ENCODE assay signal across 7 cellular contexts in the genomic region with DNA sequence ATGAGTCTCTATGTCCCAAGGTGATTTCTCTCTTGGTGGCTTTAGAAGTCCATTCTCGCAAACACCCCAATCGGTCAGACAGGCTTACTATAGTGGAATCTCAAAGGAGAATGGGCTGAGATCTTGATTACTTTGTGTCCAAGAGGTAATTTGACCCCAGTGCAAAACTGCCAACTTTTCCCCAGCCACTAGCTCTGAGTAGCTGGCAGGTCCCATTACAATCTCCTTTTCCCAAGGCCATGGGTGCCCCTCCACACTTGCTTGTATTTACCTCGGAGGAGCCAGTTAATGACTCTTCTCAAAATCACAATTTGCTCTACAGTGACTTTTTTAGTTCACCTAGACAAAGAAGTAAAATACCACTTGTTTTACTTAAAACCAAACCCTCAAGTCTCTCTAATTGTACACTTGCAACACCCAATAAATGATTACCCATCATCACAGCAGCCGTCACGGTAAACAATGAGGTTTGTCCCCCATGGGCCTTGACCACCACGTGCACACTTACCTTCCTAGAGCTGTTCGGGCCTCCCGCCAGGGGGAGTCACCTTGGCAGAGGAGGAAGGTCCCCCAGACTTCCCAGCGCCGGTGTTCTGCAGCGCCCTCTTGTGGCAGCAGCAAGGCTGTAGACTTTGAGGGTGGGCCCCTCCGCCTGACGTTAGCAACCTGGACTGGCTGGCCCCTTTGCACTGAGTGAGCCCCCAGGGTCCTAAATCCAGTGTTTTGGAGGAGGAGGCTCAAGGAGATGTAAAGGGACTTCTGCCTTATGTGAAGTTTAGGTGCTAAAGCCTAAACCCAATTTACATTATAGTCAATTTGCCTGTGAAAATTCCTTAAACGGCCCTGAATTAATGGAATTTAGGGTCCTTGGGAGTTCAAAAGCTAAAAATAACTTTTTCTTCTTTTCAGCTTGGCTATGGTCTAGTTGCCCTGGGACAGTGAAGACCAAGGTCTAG. TPM values are rescaled to one million over a fixed set of nuclear protein-coding genes. Genes with fewer than 3 reads are reported as not detected.
DNase-seq lines count a peak whose midpoint lies in the region; ATAC-seq, FAIRE-seq and TF ChIP-seq lines count a peak whose summit lies in the region.

No MANE protein-coding gene starts in this region.

- POLR2A ChIA-PET in T-cell (lab: Charles Lee): interaction anchor here in 1 of 2 donors (0.7 kb wide), 1 partner anchor 24 kb away, joined by 3 read pairs; no protein-coding TSS in a partner anchor

- H3K27me3 Mint-ChIP-seq in T-cell: peaks cover 4 to 16% of the 10 kb centered on the region in 2 donors
- H3K27me3 Mint-ChIP-seq in activated naive CD8-positive, alpha-beta T cell treated with anti-CD3 and anti-CD28 coated beads, Interleukin-2, amount 50 U/mL, for 24 hours: peaks cover under 1% of the 10 kb centered on the region

- TF ChIP-seq POLR2A in GM12892 (IDR thresholded peaks at IDR 0.05; ENCODE audit: low read depth, low read length): no peak

- H3K36me3 ChIP-seq in kidney (ENCODE audit: control insufficient read depth in 1 of 2, insufficient read depth in 2 of 2, low read length in 2 of 2): no peaks in the 10 kb centered on the region

- H3K9ac ChIP-seq in kidney (ENCODE audit: low read length in 2 of 2): no peak overlapping the region

- intact Hi-C loops in kidney (cut with DNase I): no loop called here

- peak; percentile 54 for TF ChIP-seq CTCF in kidney (IDR thresholded peaks at IDR 0.05; ENCODE audit: borderline replicate concordance, extremely low read depth, insufficient read depth)

- no peaks in the 10 kb centered on the region for H3K9me3 ChIP-seq in kidney (ENCODE audit: control insufficient read depth in 1 of 2, low read length in 2 of 2)

- ATAC-seq in T-cell (replicated peaks in 1 of 4) (peak; percentile 75 to 98 (median 84)), GM21515 (IDR thresholded peaks at IDR 0.05; ENCODE audit: unreplicated experiment) (no peak)
- peak; percentile 94 for ATAC-seq in activated naive CD8-positive, alpha-beta T cell treated with anti-CD3 and anti-CD28 coated beads, Interleukin-2, amount 50 U/mL, for 24 hours

- H3K27ac Mint-ChIP-seq in T-cell: peak overlapping the region; percentile 34 to 52
- no peak overlapping the region for H3K27ac Mint-ChIP-seq in activated naive CD8-positive, alpha-beta T cell treated with anti-CD3 and anti-CD28 coated beads, Interleukin-2, amount 50 U/mL, for 24 hours

- no peak overlapping the region for H3K4me3 ChIP-seq in kidney (ENCODE audit: low read length in 2 of 2)

- CTCF ChIA-PET in T-cell (lab: Charles Lee): interaction anchor here (0.5 to 3.9 kb wide), 9 partner anchors 9 to 704 kb away, joined by 3 to 13 read pairs (median 4); partner anchors contain the start of gene HDAC11 (in 1 of the 2)

- peak; percentile 63 for FAIRE-seq in GM12892 (lab: Jason Lieb, UNC)
- no peak for FAIRE-seq in kidney (lab: Jason Lieb, UNC)

- peaks cover 0 to 3% of the 10 kb centered on the region in 2 donors for H3K4me1 ChIP-seq in kidney (ENCODE audit: control insufficient read depth in 1 of 2, insufficient read depth in 1 of 2, low read depth in 1 of 2, low read length in 2 of 2)

- no peak overlapping the region for H3K27ac ChIP-seq in kidney (ENCODE audit: low read depth in 2 of 2, low read length in 2 of 2)

- peak; percentile 42 for DNase-seq in GM12892 (ENCODE audit: insufficient read length)
- peak; percentile 86 for DNase-seq in HuH-7.5 (ENCODE audit: low spot score)
- peak; percentile 34 to 80 (median 68) for DNase-seq in T-cell
- DNase-seq in activated naive CD8-positive, alpha-beta T cell treated with anti-CD3 and anti-CD28 coated beads, Interleukin-2, amount 50 U/mL, for 24 hours: peak; percentile 85
- DNase-seq in kidney: peak; percentile 77
- DNase-seq in stimulated activated CD8-positive, alpha-beta memory T cell treated with anti-CD3 and anti-CD28 coated beads, Interleukin-15, amount 100 ng/mL, for 1 hour (ENCODE audit: low read depth): peak; percentile 55

- H3K9me3 Mint-ChIP-seq in T-cell: no peaks in the 10 kb centered on the region
- no peaks in the 10 kb centered on the region for H3K9me3 Mint-ChIP-seq in activated naive CD8-positive, alpha-beta T cell treated with anti-CD3 and anti-CD28 coated beads, Interleukin-2, amount 50 U/mL, for 24 hours

- no peaks in the 10 kb centered on the region for H3K36me3 Mint-ChIP-seq in T-cell
- H3K36me3 Mint-ChIP-seq in activated naive CD8-positive, alpha-beta T cell treated with anti-CD3 and anti-CD28 coated beads, Interleukin-2, amount 50 U/mL, for 24 hours (ENCODE audit: low read depth): no peaks in the 10 kb centered on the region

- peaks cover 0 to 5% (median 4%) of the 10 kb centered on the region in 3 donors for H3K4me1 Mint-ChIP-seq in T-cell
- no peaks in the 10 kb centered on the region for H3K4me1 Mint-ChIP-seq in activated naive CD8-positive, alpha-beta T cell treated with anti-CD3 and anti-CD28 coated beads, Interleukin-2, amount 50 U/mL, for 24 hours

- H3K4me3 Mint-ChIP-seq in T-cell: no peak overlapping the region
- no peak overlapping the region for H3K4me3 Mint-ChIP-seq in activated naive CD8-positive, alpha-beta T cell treated with anti-CD3 and anti-CD28 coated beads, Interleukin-2, amount 50 U/mL, for 24 hours

RNA-seq across cellular contexts. Expression of gene HDAC11, which starts 18.7 kb away (rescaled TPM):
- 1.6 TPM for polyA plus RNA-seq in GM12892 (2012; ENCODE audit: missing spikeins)
- total RNA-seq in T-cell (10 to 100 TPM in 1 of 5 donors, 1 to 10 TPM in 4; 5.9 to 10.4 (median 7.9) TPM), kidney (28.3 TPM)
- 43.7 TPM for polyA plus RNA-seq in kidney (ENCODE audit: insufficient read depth, low read depth, low replicate concordance)

RNA-seq across cellular contexts. Expression of gene NUP210, which starts 41.3 kb away (rescaled TPM):
- polyA plus RNA-seq in GM12892 (2012; ENCODE audit: missing spikeins): 48.3 TPM
- total RNA-seq in T-cell (100 to 1,000 TPM; 117 to 148 (median 125) TPM), kidney (22.9 TPM)
- 5.6 TPM for polyA plus RNA-seq in kidney (ENCODE audit: insufficient read depth, low read depth, low replicate concordance)
